In the genomic region with DNA sequence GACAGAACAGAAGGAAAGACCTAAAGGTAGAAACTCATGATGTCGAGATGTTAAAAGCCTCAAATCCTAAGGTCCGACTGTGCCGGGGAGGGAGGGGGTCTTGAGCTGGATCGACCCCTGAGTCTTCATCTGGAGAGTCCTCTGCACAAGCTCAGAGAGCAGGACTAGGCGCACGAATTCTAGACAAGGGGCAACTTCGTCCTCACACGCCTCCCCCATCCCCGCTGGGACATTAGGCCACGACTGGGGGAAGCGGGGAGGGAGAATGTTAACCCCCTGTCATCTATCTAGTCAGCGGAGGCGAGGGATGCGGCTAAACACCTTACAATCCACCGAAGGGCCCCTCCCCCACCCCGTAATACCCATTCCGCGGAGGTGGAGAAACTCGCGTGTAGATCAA, we compare ENCODE assay signal across 24 cellular contexts.
"Had no signal": no experiment of that assay in that cellular context is flagged by ENCODE, and none has a peak within 500 bp of the region (broad histone marks: within the 10 kb centered on the region; RNA-seq: fewer than 3 reads in every experiment).

No MANE protein-coding gene starts in this region.

- H3K4me3 Mint-ChIP-seq: activated naive CD4-positive, alpha-beta T cell treated with anti-CD3 and anti-CD28 coated beads for 36 hours; activated naive CD8-positive, alpha-beta T cell treated with anti-CD3 and anti-CD28 coated beads, Interleukin-2, amount 10 ng/mL, durations not matched to agents 7 days and 5 days; activated T-cell treated with anti-CD3 and anti-CD28 coated beads, Interleukin-2, amount 50 U/mL, for 4 hours; type B pancreatic cell had no signal

- ATAC-seq: gastrocnemius medialis; heart left ventricle; left lung; naive thymus-derived CD8-positive, alpha-beta T cell; stimulated activated naive B cell treated with anti-CD40 and anti-IgM and Interleukin-4, amounts not matched to agents 10 μg/mL and 1 μg/mL and 100 μg/mL, for 72 hours had no signal

- H3K4me3 ChIP-seq: coronary artery, gastrocnemius medialis, heart left ventricle, left lung, lung, neural progenitor cell, vagina had no signal

- H3K9ac ChIP-seq: neural progenitor cell had no signal

- H3K4me1 ChIP-seq: neural progenitor cell, testis had no signal

- H3K9me3 Mint-ChIP-seq: activated naive CD4-positive, alpha-beta T cell treated with anti-CD3 and anti-CD28 coated beads for 36 hours; stimulated activated naive B cell treated with anti-CD40 and anti-IgM and Interleukin-4, amounts not matched to agents 10 μg/mL and 1 μg/mL and 100 μg/mL, for 72 hours; type B pancreatic cell had no signal

- H3K36me3 Mint-ChIP-seq: neural progenitor cell, type B pancreatic cell had no signal

- H3K36me3 ChIP-seq: esophagus squamous epithelium, gastrocnemius medialis, heart left ventricle, left lung, neural progenitor cell, vagina had no signal

- H3K27ac Mint-ChIP-seq: activated naive CD4-positive, alpha-beta T cell treated with anti-CD3 and anti-CD28 coated beads for 36 hours; activated naive CD8-positive, alpha-beta T cell treated with anti-CD3 and anti-CD28 coated beads, Interleukin-2, amount 10 ng/mL, durations not matched to agents 7 days and 5 days; neural progenitor cell; stimulated activated naive B cell treated with anti-CD40 and anti-IgM and Interleukin-4, amounts not matched to agents 10 μg/mL and 1 μg/mL and 100 μg/mL, for 72 hours; type B pancreatic cell had no signal

- H3K27ac ChIP-seq: coronary artery, esophagus squamous epithelium, gastrocnemius medialis, heart left ventricle, left lung, neural progenitor cell, testis, vagina had no signal

- H3K27me3 ChIP-seq: testis had no signal

- H3K9me3 ChIP-seq: esophagus squamous epithelium, gastrocnemius medialis, heart left ventricle, left lung, testis, vagina had no signal

- DNase-seq: activated CD4-positive, alpha-beta T cell treated with anti-CD3 and anti-CD28 coated beads for 4 hours; activated CD4-positive, CD25-positive, alpha-beta regulatory T cell; activated CD8-positive, alpha-beta memory T cell treated with anti-CD3 and anti-CD28 coated beads, Interleukin-2, amount 50 U/mL, for 48 hours; activated effector memory CD4-positive, alpha-beta T cell treated with Interleukin-2 at 50 U/mL for 16 hours; activated naive CD4-positive, alpha-beta T cell treated with anti-CD3 and anti-CD28 coated beads for 36 hours; activated naive CD8-positive, alpha-beta T cell treated with anti-CD3 and anti-CD28 coated beads, Interleukin-2, amount 10 ng/mL, durations not matched to agents 7 days and 5 days; activated T-cell treated with anti-CD3 and anti-CD28 coated beads, Interleukin-2, amount 50 U/mL, for 4 hours; amniotic stem cell; cerebellar nuclear complex; esophagus squamous epithelium; gastrocnemius medialis; heart left ventricle; naive thymus-derived CD8-positive, alpha-beta T cell; stimulated activated CD4-positive, alpha-beta T cell treated with anti-CD3 and anti-CD28 coated beads, Interleukin-2, amount 100 ng/mL, for 48 hours; stimulated activated CD8-positive, alpha-beta memory T cell treated with anti-CD3 and anti-CD28 coated beads, Interleukin-4, amount 100 ng/mL, for 48 hours; stimulated activated naive B cell treated with anti-CD40 and anti-IgM and Interleukin-4, amounts not matched to agents 10 μg/mL and 1 μg/mL and 100 μg/mL, for 72 hours; T-helper 9 cell; testis had no signal
